In genomic region chr2:69629921-69630608, GRCh38 we compare ENCODE assay signal across 34 cellular contexts. TPM values are rescaled to one million over a fixed set of nuclear protein-coding genes. Genes with fewer than 3 reads are reported as not detected.
DNase-seq lines count a peak whose midpoint lies in the region; ATAC-seq and TF ChIP-seq lines count a peak whose summit lies in the region.
"Had no signal": no experiment of that assay in that cellular context is flagged by ENCODE, and none has a peak within 500 bp of the region (broad histone marks: within the 10 kb centered on the region; RNA-seq: fewer than 3 reads in every experiment).

No MANE protein-coding gene starts in this region.

- ATAC-seq in activated naive CD4-positive, alpha-beta T cell treated with anti-CD3 and anti-CD28 coated beads, Interleukin-2, amount 50 U/mL, for 72 hours = no peak
- no peak for ATAC-seq in activated naive CD8-positive, alpha-beta T cell treated with anti-CD3 and anti-CD28 coated beads, Interleukin-2, amount 10 ng/mL, durations not matched to agents 7 days and 5 days (ENCODE audit: low read depth)
- ATAC-seq in HG03175 (IDR thresholded peaks at IDR 0.05; ENCODE audit: unreplicated experiment) = no peak
- ATAC-seq: body of pancreas, esophagus mucosa, HCT116, heart left ventricle, left ventricle myocardium superior, Panc1 had no signal

- intact Hi-C loops in thyroid gland (cut with DNase I) = no loop called here

- no peak overlapping the region for H2AFZ ChIP-seq in Loucy (ENCODE audit: low read length)

- no peaks in the 10 kb centered on the region; the same call in 1 of the 2 replicates for H3F3A ChIP-seq in Loucy (ENCODE audit: low read depth)

- POLR2A ChIA-PET in activated naive CD8-positive, alpha-beta T cell treated with anti-CD3 and anti-CD28 coated beads, Interleukin-2, amount 10 ng/mL, durations not matched to agents 7 days and 5 days (lab: Charles Lee) = interaction anchor here (4.0 kb wide), 1 partner anchor 13 kb away, joined by 29 read pairs; the partner anchor contains the start of gene AAK1

- no peaks in the 10 kb centered on the region for H3K36me3 Mint-ChIP-seq in activated naive CD4-positive, alpha-beta T cell treated with anti-CD3 and anti-CD28 coated beads, Interleukin-2, amount 50 U/mL, for 24 hours
- H3K36me3 Mint-ChIP-seq in activated naive CD4-positive, alpha-beta T cell treated with anti-CD3 and anti-CD28 coated beads, Interleukin-2, amount 50 U/mL, for 72 hours = peaks cover 0 to 7% of the 10 kb centered on the region in 2 donors
- peaks cover 14% of the 10 kb centered on the region for H3K36me3 Mint-ChIP-seq in activated naive CD8-positive, alpha-beta T cell treated with anti-CD3 and anti-CD28 coated beads, Interleukin-2, amount 10 ng/mL, durations not matched to agents 7 days and 5 days

- H3K9ac ChIP-seq in Loucy (ENCODE audit: low read depth, low read length, poor library complexity, severe bottlenecking) = no peak overlapping the region
- H3K9ac ChIP-seq: BLaER1 treated with 17β-estradiol and CSF1 and Interleukin-3, amounts not matched to agents 10 nM and 100 nM had no signal

- H3K9me3 ChIP-seq in Loucy (ENCODE audit: insufficient read depth, low read depth, low read length) = no peaks in the 10 kb centered on the region
- H3K9me3 ChIP-seq in thyroid gland = no peaks in the 10 kb centered on the region
- H3K9me3 ChIP-seq: body of pancreas, heart left ventricle, right atrium auricular region, tibial artery had no signal

- peaks cover 16% of the 10 kb centered on the region for H3K4me1 Mint-ChIP-seq in activated naive CD4-positive, alpha-beta T cell treated with anti-CD3 and anti-CD28 coated beads, Interleukin-2, amount 50 U/mL, for 24 hours
- H3K4me1 Mint-ChIP-seq in activated naive CD8-positive, alpha-beta T cell treated with anti-CD3 and anti-CD28 coated beads, Interleukin-2, amount 10 ng/mL, durations not matched to agents 7 days and 5 days = peaks cover 23% of the 10 kb centered on the region

- H3K9me2 ChIP-seq in Loucy (replicated peaks; ENCODE audit: low read depth, low read length) = no peaks in the 10 kb centered on the region

- no peaks in the 10 kb centered on the region for H3K27me3 Mint-ChIP-seq in activated naive CD4-positive, alpha-beta T cell treated with anti-CD3 and anti-CD28 coated beads, Interleukin-2, amount 50 U/mL, for 24 hours
- H3K27me3 Mint-ChIP-seq in activated naive CD8-positive, alpha-beta T cell treated with anti-CD3 and anti-CD28 coated beads, Interleukin-2, amount 10 ng/mL, durations not matched to agents 7 days and 5 days = no peaks in the 10 kb centered on the region

- TF ChIP-seq CTCF in Loucy (conservative IDR thresholded peaks at IDR 0.05; ENCODE audit: low read length) (no peak), thyroid gland (IDR thresholded peaks at IDR 0.05) (no peak), coronary artery (IDR thresholded peaks at IDR 0.05) (no peak)

- H3K4me3 ChIP-seq in Loucy (ENCODE audit: low read length, poor library complexity, severe bottlenecking) = no peak overlapping the region
- no peak overlapping the region for H3K4me3 ChIP-seq in thyroid gland (replicated peaks in 1 of 3)
- H3K4me3 ChIP-seq in coronary artery = no peak overlapping the region
- H3K4me3 ChIP-seq: BLaER1 treated with 17β-estradiol and CSF1 and Interleukin-3, amounts not matched to agents 10 nM and 100 nM; body of pancreas; right atrium auricular region; tibial artery had no signal

- H3K4me1 ChIP-seq in Loucy (ENCODE audit: insufficient read depth, low read length, poor library complexity, severe bottlenecking) (peaks cover 51% of the 10 kb centered on the region), thyroid gland (peaks cover 72 to 76% of the 10 kb centered on the region in 2 donors)

- peaks cover 93% of the 10 kb centered on the region for H3K79me2 ChIP-seq in Loucy (ENCODE audit: insufficient read depth, low read length)

- peak overlapping the region; percentile 83 for H3K27ac Mint-ChIP-seq in activated naive CD4-positive, alpha-beta T cell treated with anti-CD3 and anti-CD28 coated beads, Interleukin-2, amount 50 U/mL, for 24 hours
- peak overlapping the region in 1 of 2 donors; percentile 50 for H3K27ac Mint-ChIP-seq in activated naive CD4-positive, alpha-beta T cell treated with anti-CD3 and anti-CD28 coated beads, Interleukin-2, amount 50 U/mL, for 72 hours
- peak overlapping the region; percentile 11 for H3K27ac Mint-ChIP-seq in activated naive CD8-positive, alpha-beta T cell treated with anti-CD3 and anti-CD28 coated beads, Interleukin-2, amount 10 ng/mL, durations not matched to agents 7 days and 5 days

- H3K9me3 Mint-ChIP-seq in activated naive CD4-positive, alpha-beta T cell treated with anti-CD3 and anti-CD28 coated beads, Interleukin-2, amount 50 U/mL, for 24 hours = no peaks in the 10 kb centered on the region
- no peaks in the 10 kb centered on the region for H3K9me3 Mint-ChIP-seq in activated naive CD4-positive, alpha-beta T cell treated with anti-CD3 and anti-CD28 coated beads, Interleukin-2, amount 50 U/mL, for 72 hours
- no peaks in the 10 kb centered on the region for H3K9me3 Mint-ChIP-seq in activated naive CD8-positive, alpha-beta T cell treated with anti-CD3 and anti-CD28 coated beads, Interleukin-2, amount 10 ng/mL, durations not matched to agents 7 days and 5 days
- H3K9me3 Mint-ChIP-seq: endodermal cell had no signal

- H3K36me3 ChIP-seq in Loucy (ENCODE audit: insufficient read depth, low read length) = no peaks in the 10 kb centered on the region
- no peaks in the 10 kb centered on the region for H3K36me3 ChIP-seq in thyroid gland
- H3K36me3 ChIP-seq: heart left ventricle, right atrium auricular region, tibial artery, WERI-Rb-1 had no signal

- H3K4me2 ChIP-seq in Loucy (ENCODE audit: low read depth, low read length, poor library complexity, severe bottlenecking) = peak overlapping the region; percentile 41

- peak overlapping the region; percentile 12 for H3K4me3 Mint-ChIP-seq in activated naive CD4-positive, alpha-beta T cell treated with anti-CD3 and anti-CD28 coated beads, Interleukin-2, amount 50 U/mL, for 24 hours
- H3K4me3 Mint-ChIP-seq in activated naive CD8-positive, alpha-beta T cell treated with anti-CD3 and anti-CD28 coated beads, Interleukin-2, amount 10 ng/mL, durations not matched to agents 7 days and 5 days = no peak overlapping the region
- H3K4me3 Mint-ChIP-seq: endodermal cell had no signal

- peak in 1 of 2 donors; percentile 37 for TF ChIP-seq POLR2A in thyroid gland (IDR thresholded peaks at IDR 0.05)

- H3K27ac ChIP-seq in thyroid gland (peak overlapping the region; percentile 76 to 95 (median 88)), coronary artery (no peak overlapping the region)
- H3K27ac ChIP-seq: BLaER1 treated with 17β-estradiol and CSF1 and Interleukin-3, amounts not matched to agents 10 nM and 100 nM; body of pancreas; right atrium auricular region; tibial artery; WERI-Rb-1 had no signal

- DNase-seq in activated naive CD4-positive, alpha-beta T cell treated with anti-CD3 and anti-CD28 coated beads, Interleukin-2, amount 50 U/mL, for 72 hours (ENCODE audit: low spot score in 2 of 2) = no peak
- DNase-seq in activated naive CD8-positive, alpha-beta T cell treated with anti-CD3 and anti-CD28 coated beads, Interleukin-2, amount 10 ng/mL, durations not matched to agents 7 days and 5 days = no peak
- peak; percentile 75 to 80 for DNase-seq in thyroid gland
- no peak for DNase-seq in coronary artery (ENCODE audit: low spot score)
- DNase-seq: activated CD4-positive, alpha-beta T cell treated with anti-CD3 and anti-CD28 coated beads for 4 hours; activated effector memory CD4-positive, alpha-beta T cell treated with anti-CD3 and anti-CD28 coated beads, Interleukin-2, amount 50 U/mL, for 16 hours; body of pancreas; Calu3; dermis blood vessel endothelial cell; DMS79; endodermal cell; foreskin fibroblast; GDM1; heart left ventricle; kidney; left ventricle myocardium superior; mesendoderm; NCI-H2107; NCI-H345; posterior cingulate gyrus; SHP77 treated with DMSO at 0.1 percent for 48 hours; stimulated activated CD4-positive, alpha-beta T cell treated with anti-CD3 and anti-CD28 coated beads, Interleukin-2, amount 100 ng/mL, for 24 hours; stimulated activated CD8-positive, alpha-beta memory T cell treated with anti-CD3 and anti-CD28 coated beads, Interleukin-4, amount 100 ng/mL, for 48 hours; T-helper 9 cell; tibial artery; WERI-Rb-1 had no signal

- 41 to 43% methylated on average over 6 of the region's 6 CpGs for WGBS in thyroid gland, 2 donors

- peaks cover 49% of the 10 kb centered on the region for H4K20me1 ChIP-seq in Loucy (ENCODE audit: insufficient read depth, low read length, poor library complexity, severe bottlenecking)

- H3K27me3 ChIP-seq in Loucy (ENCODE audit: insufficient read depth, low read length, poor library complexity, severe bottlenecking) = no peaks in the 10 kb centered on the region
- no peaks in the 10 kb centered on the region for H3K27me3 ChIP-seq in thyroid gland
- H3K27me3 ChIP-seq: BLaER1 treated with 17β-estradiol and CSF1 and Interleukin-3, amounts not matched to agents 10 nM and 100 nM; body of pancreas; heart left ventricle; right atrium auricular region; tibial artery had no signal

RNA-seq across cellular contexts. Expression of gene AAK1, which starts 13.5 kb away (rescaled TPM):
- total RNA-seq in activated naive CD4-positive, alpha-beta T cell treated with anti-CD3 and anti-CD28 coated beads, Interleukin-2, amount 50 U/mL, for 72 hours = 100 to 1,000 TPM; 129 to 137 TPM
- total RNA-seq in activated naive CD8-positive, alpha-beta T cell treated with anti-CD3 and anti-CD28 coated beads, Interleukin-2, amount 10 ng/mL, durations not matched to agents 7 days and 5 days = 100 to 1,000 TPM; 143 to 144 TPM
- total RNA-seq in thyroid gland = 100 to 1,000 TPM in 3 of 4 donors, 10 to 100 TPM in 1; 82.0 to 174 (median 144) TPM

Comparison
In these comparisons a context has a peak if more than half of its experiments do, and no peak if none do; other contexts are left out.
1. DNase-seq: peak in thyroid gland (2 of 2); none in activated naive CD4-positive, alpha-beta T cell treated with anti-CD3 and anti-CD28 coated beads, Interleukin-2, amount 50 U/mL, for 72 hours (0 of 2), activated naive CD8-positive, alpha-beta T cell treated with anti-CD3 and anti-CD28 coated beads, Interleukin-2, amount 10 ng/mL, durations not matched to agents 7 days and 5 days (single experiment) and coronary artery (single experiment).
2. H3K27ac ChIP-seq: peak in thyroid gland (3 of 3); none in coronary artery (0 of 2).